ENCODE assay signal across 1 cellular context in genomic region chr2:206031950-206032567, GRCh38.
TF ChIP-seq lines count a peak whose summit lies in the region.

No MANE protein-coding gene starts in this region.

TF ChIP-seq in WTC11, 78 proteins besides CTCF, POLR2A, EP300 and RAD21 (continued from another document):
- TF ChIP-seq ARID4B (CRISPR knock-in tag; IDR thresholded peaks at IDR 0.05; ENCODE audit: borderline replicate concordance) (no peak), SMAD3 (CRISPR knock-in tag; IDR thresholded peaks at IDR 0.05; ENCODE audit: borderline replicate concordance) (no peak), CDX4 (CRISPR knock-in tag; IDR thresholded peaks at IDR 0.05; ENCODE audit: borderline replicate concordance) (no peak)
